ENCODE assay signal across 30 cellular contexts in the genomic region with DNA sequence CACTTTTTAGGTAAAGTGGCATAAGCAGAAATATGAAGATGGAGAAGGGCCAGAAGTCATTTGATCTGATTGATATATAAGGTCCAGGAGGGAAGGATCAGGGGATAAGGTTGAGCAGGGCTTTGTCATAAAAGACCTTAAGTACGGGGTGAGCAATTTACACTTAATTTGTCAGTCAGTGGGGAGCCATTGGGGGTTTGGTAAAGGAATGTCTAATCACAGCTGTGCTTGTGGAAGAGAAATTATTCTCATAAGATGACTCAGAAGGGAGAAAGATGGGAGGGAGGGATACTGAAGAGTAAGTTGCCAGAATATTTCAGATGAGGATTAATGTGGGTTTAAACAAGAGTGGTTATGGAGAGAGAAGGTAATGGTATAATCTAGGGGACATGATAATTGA.
"Had no signal": no experiment of that assay in that cellular context is flagged by ENCODE, and none has a peak within 500 bp of the region (broad histone marks: within the 10 kb centered on the region; RNA-seq: fewer than 3 reads in every experiment).

No MANE protein-coding gene starts in this region.

- H3K4me1 Mint-ChIP-seq: mesothelial cell of epicardium, natural killer cell had no signal

- H3K36me3 Mint-ChIP-seq: mesothelial cell of epicardium; naive B cell; natural killer cell; neural progenitor cell; stimulated activated effector memory CD8-positive, alpha-beta T cell treated with anti-CD3 and anti-CD28 coated beads, Interleukin-12 subunit alpha, Interleukin-12 subunit beta, amount 100 ng/mL, for 72 hours had no signal

- H3K4me3 Mint-ChIP-seq: mesothelial cell of epicardium; naive B cell; natural killer cell; nephron progenitor cell; neural progenitor cell; stimulated activated effector memory CD8-positive, alpha-beta T cell treated with anti-CD3 and anti-CD28 coated beads, Interleukin-12 subunit alpha, Interleukin-12 subunit beta, amount 100 ng/mL, for 72 hours; stimulated activated naive CD8-positive, alpha-beta T cell treated with anti-CD3 and anti-CD28 coated beads, Interleukin-15, Interleukin-2, amounts not matched to agents 100 ng/mL and 50 ng/mL, for 24 hours had no signal

- H3K4me2 ChIP-seq: neural progenitor cell had no signal

- H3K9me3 ChIP-seq: left lung, lower lobe of right lung, neutrophil, ovary, prostate gland, spleen, suprapubic skin, thoracic aorta, tibial artery, upper lobe of right lung had no signal

- DNase-seq: hippocampal formation; kidney glomerular epithelial cell; left colon; left lung; lower lobe of right lung; mammary epithelial cell; mesenchymal stem cell; naive B cell; natural killer cell; nephron progenitor cell; occipital lobe; ovary; posterior cingulate gyrus; retina; right cardiac atrium; spleen; stimulated activated CD4-positive, alpha-beta T cell treated with anti-CD3 and anti-CD28 coated beads, Interleukin-4, amount 100 ng/mL, for 24 hours; stimulated activated naive CD4-positive, alpha-beta T cell; tibial artery; trophoblast cell; upper lobe of right lung had no signal

- H3K9me3 Mint-ChIP-seq: mesothelial cell of epicardium; natural killer cell; neural progenitor cell; stimulated activated effector memory CD8-positive, alpha-beta T cell treated with anti-CD3 and anti-CD28 coated beads, Interleukin-12 subunit alpha, Interleukin-12 subunit beta, amount 100 ng/mL, for 72 hours; stimulated activated naive CD8-positive, alpha-beta T cell treated with anti-CD3 and anti-CD28 coated beads, Interleukin-15, Interleukin-2, amounts not matched to agents 100 ng/mL and 50 ng/mL, for 24 hours had no signal

- H3K27ac ChIP-seq: left lung, lower lobe of right lung, neural progenitor cell, neutrophil, ovary, prostate gland, spleen, suprapubic skin, thoracic aorta, tibial artery, upper lobe of right lung had no signal

- H3K36me3 ChIP-seq: left lung, lower lobe of right lung, neural progenitor cell, neutrophil, ovary, prostate gland, spleen, suprapubic skin, thoracic aorta, tibial artery, upper lobe of right lung had no signal

- H3K4me3 ChIP-seq: left lung, lower lobe of right lung, neural progenitor cell, ovary, prostate gland, spleen, suprapubic skin, thoracic aorta, tibial artery, upper lobe of right lung had no signal

- H3K4me1 ChIP-seq: left lung, lower lobe of right lung, prostate gland, spleen, suprapubic skin, tibial artery, upper lobe of right lung had no signal

- H3K27ac Mint-ChIP-seq: mesothelial cell of epicardium; natural killer cell; nephron progenitor cell; neural progenitor cell; stimulated activated effector memory CD8-positive, alpha-beta T cell treated with anti-CD3 and anti-CD28 coated beads, Interleukin-12 subunit alpha, Interleukin-12 subunit beta, amount 100 ng/mL, for 72 hours; stimulated activated naive CD8-positive, alpha-beta T cell treated with anti-CD3 and anti-CD28 coated beads, Interleukin-15, Interleukin-2, amounts not matched to agents 100 ng/mL and 50 ng/mL, for 24 hours had no signal

- ATAC-seq: left colon, left lung, lower lobe of right lung, natural killer cell, right cardiac atrium, sciatic nerve, upper lobe of right lung had no signal

- H3K27me3 ChIP-seq: left lung, neural progenitor cell, neutrophil, ovary, spleen, suprapubic skin, tibial artery, upper lobe of right lung had no signal

- H3K9ac ChIP-seq: neural progenitor cell had no signal

- H2AFZ ChIP-seq: neural progenitor cell had no signal

- H3K27me3 Mint-ChIP-seq: stimulated activated naive CD8-positive, alpha-beta T cell treated with anti-CD3 and anti-CD28 coated beads, Interleukin-15, Interleukin-2, amounts not matched to agents 100 ng/mL and 50 ng/mL, for 24 hours had no signal
